8 cellular contexts compared by ENCODE assay signal in genomic region chr7:74026406-74027123, GRCh38. TPM values are rescaled to one million over a fixed set of nuclear protein-coding genes. Genes with fewer than 3 reads are reported as not detected.
DNase-seq lines count a peak whose midpoint lies in the region; ATAC-seq, FAIRE-seq and TF ChIP-seq lines count a peak whose summit lies in the region.

No MANE protein-coding gene starts in this region.

- no peak overlapping the region for H3K4me3 Mint-ChIP-seq in activated CD4-positive, alpha-beta T cell treated with anti-CD3 and anti-CD28 coated beads, Interleukin-2, amount 10 ng/mL, durations not matched to agents 24 days and 14 days

- peaks cover 2 to 30% (median 14%) of the 10 kb centered on the region in 4 donors for H3K4me1 ChIP-seq in liver (ENCODE audit: control insufficient read depth in 4 of 4, insufficient read depth in 4 of 4, low read length in 3 of 4)

- peak; percentile 75 for DNase-seq in 8988T
- DNase-seq in GM12892 (ENCODE audit: insufficient read length), result peak; percentile 77
- peak; percentile 67 for DNase-seq in NCI-H1694 treated with DMSO at 0.1 percent for 48 hours (lab: John Stamatoyannopoulos, UW)
- DNase-seq in activated CD4-positive, alpha-beta T cell treated with anti-CD3 and anti-CD28 coated beads, Interleukin-2, amount 10 ng/mL, durations not matched to agents 24 days and 14 days, result peak; percentile 87
- peak; percentile 68 for DNase-seq in choroid plexus epithelial cell (ENCODE audit: low read depth)
- DNase-seq in stimulated activated CD4-positive, alpha-beta T cell treated with anti-CD3 and anti-CD28 coated beads, Interleukin-4, amount 100 ng/mL, for 4 hours, result peak; percentile 33 to 58

- no peak for ATAC-seq in GM21576 (IDR thresholded peaks at IDR 0.05; ENCODE audit: unreplicated experiment)

- H3K36me3 ChIP-seq in liver (ENCODE audit: control insufficient read depth in 4 of 4, insufficient read depth in 3 of 4, low read depth in 1 of 4, low read length in 3 of 4), result no peaks in the 10 kb centered on the region

- no peaks in the 10 kb centered on the region for H3K9me3 ChIP-seq in liver (ENCODE audit: control insufficient read depth in 4 of 4, low read length in 3 of 4)

- H3K4me1 Mint-ChIP-seq in activated CD4-positive, alpha-beta T cell treated with anti-CD3 and anti-CD28 coated beads, Interleukin-2, amount 10 ng/mL, durations not matched to agents 24 days and 14 days, result peaks cover 6% of the 10 kb centered on the region

- WGBS in liver, result 11% methylated on average over 14 of the region's 14 CpGs

- TF ChIP-seq POLR2A in GM12892 (IDR thresholded peaks at IDR 0.05; ENCODE audit: low read depth, low read length), result no peak

- peak overlapping the region; percentile 18 to 30 for H3K9ac ChIP-seq in liver (ENCODE audit: low read depth in 1 of 2, low read length in 2 of 2)

- TF ChIP-seq CTCF in choroid plexus epithelial cell (conservative IDR thresholded peaks at IDR 0.05; ENCODE audit: low read depth, low read length), result peak; percentile 90
- TF ChIP-seq CTCF in liver (IDR thresholded peaks at IDR 0.05; ENCODE audit: low read depth, low read length, missing input control), result peak; percentile 85

- H3K27me3 Mint-ChIP-seq in activated CD4-positive, alpha-beta T cell treated with anti-CD3 and anti-CD28 coated beads, Interleukin-2, amount 10 ng/mL, durations not matched to agents 24 days and 14 days, result peaks cover 44% of the 10 kb centered on the region

- H3K9me3 Mint-ChIP-seq in activated CD4-positive, alpha-beta T cell treated with anti-CD3 and anti-CD28 coated beads, Interleukin-2, amount 10 ng/mL, durations not matched to agents 24 days and 14 days, result no peaks in the 10 kb centered on the region

- intact Hi-C loops in activated CD4-positive, alpha-beta T cell treated with anti-CD3 and anti-CD28 coated beads, Interleukin-2, amount 10 ng/mL, durations not matched to agents 24 days and 14 days (cut with micrococcal nuclease), result no loop called here

- no peaks in the 10 kb centered on the region for H3K27me3 ChIP-seq in liver (ENCODE audit: control insufficient read depth in 4 of 4, insufficient read depth in 4 of 4, low read length in 3 of 4)

- no peak overlapping the region for H3K4me3 ChIP-seq in choroid plexus epithelial cell (ENCODE audit: low read depth, low read length)
- no peak overlapping the region for H3K4me3 ChIP-seq in liver (ENCODE audit: low read depth in 1 of 3, low read length in 3 of 3)

- peak overlapping the region; percentile 40 to 47 for H3K27ac ChIP-seq in liver (ENCODE audit: low read depth in 1 of 2, low read length in 2 of 2)

- no peaks in the 10 kb centered on the region for H3K36me3 Mint-ChIP-seq in activated CD4-positive, alpha-beta T cell treated with anti-CD3 and anti-CD28 coated beads, Interleukin-2, amount 10 ng/mL, durations not matched to agents 24 days and 14 days (ENCODE audit: low read depth)

- TF ChIP-seq RAD21 in liver (IDR thresholded peaks at IDR 0.05), result peak; percentile 73 to 83

- no peak overlapping the region for H3K27ac Mint-ChIP-seq in activated CD4-positive, alpha-beta T cell treated with anti-CD3 and anti-CD28 coated beads, Interleukin-2, amount 10 ng/mL, durations not matched to agents 24 days and 14 days

- peak; percentile 86 for FAIRE-seq in GM12892 (lab: Jason Lieb, UNC)

TF ChIP-seq in liver, 16 proteins besides CTCF, POLR2A, EP300 and RAD21:
- TF ChIP-seq HNF4G (IDR thresholded peaks at IDR 0.05) (no peak), HNF4A (conservative IDR thresholded peaks at IDR 0.05) (no peak), ATF3 (IDR thresholded peaks at IDR 0.05) (no peak), TAF1 (conservative IDR thresholded peaks at IDR 0.05) (no peak), SP1 (IDR thresholded peaks at IDR 0.05) (no peak), FOXA1 (IDR thresholded peaks at IDR 0.05) (no peak), YY1 (IDR thresholded peaks at IDR 0.05) (no peak), RXRA (IDR thresholded peaks at IDR 0.05) (no peak), ZBTB33 (IDR thresholded peaks at IDR 0.05) (no peak), NR2F2 (IDR thresholded peaks at IDR 0.05) (no peak), GABPA (IDR thresholded peaks at IDR 0.05 in 1 of 2, conservative IDR thresholded peaks at IDR 0.05 in 1 of 2) (no peak), EGR1 (IDR thresholded peaks at IDR 0.05; ENCODE audit: low read depth in 2 of 2) (no peak), JUND (IDR thresholded peaks at IDR 0.05) (no peak), REST (IDR thresholded peaks at IDR 0.05) (no peak), FOXA2 (IDR thresholded peaks at IDR 0.05) (no peak)
TF ChIP-seq in liver: peak in this region for 0.

RNA-seq across cellular contexts. Expression of gene ELN, which starts 1.4 kb away (rescaled TPM):
- not detected for polyA plus RNA-seq in GM12892 (2012; ENCODE audit: missing spikeins)
- total RNA-seq in activated CD4-positive, alpha-beta T cell treated with anti-CD3 and anti-CD28 coated beads, Interleukin-2, amount 10 ng/mL, durations not matched to agents 24 days and 14 days, result not detected in 2 replicates
- 10 to 100 TPM in 1 of 2 donors, 1 to 10 TPM in 1; 8.7 to 16.3 TPM for total RNA-seq in liver
- 10 to 100 TPM in 1 of 2 donors, 1 to 10 TPM in 1; 2.7 to 10.6 TPM for polyA plus RNA-seq in liver

RNA-seq across cellular contexts. Expression of gene LIMK1, which starts 57.0 kb away (rescaled TPM):
- polyA plus RNA-seq in GM12892 (2012; ENCODE audit: missing spikeins), result 15.9 TPM
- 25.3 and 26.3 TPM in 2 replicates for total RNA-seq in activated CD4-positive, alpha-beta T cell treated with anti-CD3 and anti-CD28 coated beads, Interleukin-2, amount 10 ng/mL, durations not matched to agents 24 days and 14 days
- total RNA-seq in liver, result 1 to 10 TPM; 3.6 to 4.1 TPM
- polyA plus RNA-seq in liver, result 1 to 10 TPM in 1 of 2 donors, under 1 TPM in 1; 0.63 to 3.3 TPM
